32 cellular contexts compared by ENCODE assay signal in genomic region chr5:113552137-113552536, GRCh38.
"Had no signal": no experiment of that assay in that cellular context is flagged by ENCODE, and none has a peak within 500 bp of the region (broad histone marks: within the 10 kb centered on the region; RNA-seq: fewer than 3 reads in every experiment).

No MANE protein-coding gene starts in this region.

- H3K27me3 ChIP-seq: Peyer's patch had no signal

- H3K27ac ChIP-seq: Peyer's patch, WERI-Rb-1 had no signal

- DNase-seq: activated CD4-positive, alpha-beta memory T cell treated with anti-CD3 and anti-CD28 coated beads, Interleukin-2, amount 10 ng/mL, durations not matched to agents 7 days and 5 days; activated CD4-positive, alpha-beta T cell treated with anti-CD3 and anti-CD28 coated beads for 1 hour; activated CD4-positive, alpha-beta T cell treated with anti-CD3 and anti-CD28 coated beads for 48 hours; activated CD4-positive, CD25-positive, alpha-beta regulatory T cell; activated CD8-positive, alpha-beta memory T cell treated with anti-CD3 and anti-CD28 coated beads for 24 hours; activated CD8-positive, alpha-beta memory T cell treated with anti-CD3 and anti-CD28 coated beads, Interleukin-2, amount 10 ng/mL, durations not matched to agents 7 days and 5 days; activated CD8-positive, alpha-beta memory T cell treated with anti-CD3 and anti-CD28 coated beads, Interleukin-2, amount 50 U/mL, for 48 hours; activated effector memory CD4-positive, alpha-beta T cell treated with Interleukin-2 at 50 U/mL for 16 hours; activated naive CD4-positive, alpha-beta T cell treated with anti-CD3 and anti-CD28 coated beads, Interleukin-2, amount 10 ng/mL, durations not matched to agents 7 days and 5 days; activated naive CD8-positive, alpha-beta T cell treated with anti-CD3 and anti-CD28 coated beads, Interleukin-2, amount 50 U/mL, for 24 hours; activated T-cell treated with anti-CD3 and anti-CD28 coated beads, Interleukin-2, amount 50 U/mL, for 48 hours; anterior cingulate cortex; caudate nucleus; cerebellar nuclear complex; cortex of kidney; Karpas-422; NCI-H1092; NCI-H1436 treated with DMSO at 0.1 percent for 48 hours; NCI-H1694 treated with DMSO at 0.1 percent for 48 hours; NCI-H2029; NCI-H345; NCI-H524 treated with DMSO at 0.1 percent for 48 hours; NK-92 treated with Interleukin-12 subunit alpha and Interleukin-12 subunit beta, amount 100 ng/mL, for 24 hours; PC-3; Peyer's patch; RPMI8226; SHP77 treated with DMSO at 0.1 percent for 48 hours; SW 1271; T-helper 1 cell; T-helper 2 cell; T-helper 9 cell; WERI-Rb-1 had no signal

- H3K4me1 ChIP-seq: Peyer's patch had no signal

- H3K9me3 ChIP-seq: Peyer's patch had no signal

- H3K4me3 ChIP-seq: Peyer's patch had no signal

- ATAC-seq: activated CD8-positive, alpha-beta memory T cell treated with anti-CD3 and anti-CD28 coated beads, Interleukin-2, amount 10 ng/mL, durations not matched to agents 7 days and 5 days; activated naive CD8-positive, alpha-beta T cell treated with anti-CD3 and anti-CD28 coated beads, Interleukin-2, amount 50 U/mL, for 24 hours; PC-3 had no signal
